17 cellular contexts compared by ENCODE assay signal in genomic region chr12:79710707-79711483, GRCh38.
"Had no signal": no experiment of that assay in that cellular context is flagged by ENCODE, and none has a peak within 500 bp of the region (broad histone marks: within the 10 kb centered on the region; RNA-seq: fewer than 3 reads in every experiment).

No MANE protein-coding gene starts in this region.

- H3K4me3 Mint-ChIP-seq: activated CD8-positive, alpha-beta T cell treated with anti-CD3 and anti-CD28 coated beads, Interleukin-2, amount 10 ng/mL, durations not matched to agents 7 days and 5 days; neural crest cell; T-cell had no signal

- H3K36me3 ChIP-seq: cardiac muscle cell, gastroesophageal sphincter, pancreas, uterus had no signal

- ATAC-seq: activated CD8-positive, alpha-beta T cell treated with anti-CD3 and anti-CD28 coated beads, Interleukin-2, amount 10 ng/mL, durations not matched to agents 7 days and 5 days; gastroesophageal sphincter; T-cell had no signal

- H3K27ac ChIP-seq: cardiac muscle cell, coronary artery, gastroesophageal sphincter, pancreas, SK-N-MC, uterus, VCaP had no signal

- H3K4me1 ChIP-seq: gastroesophageal sphincter, pancreas, uterus had no signal

- DNase-seq: activated CD4-positive, alpha-beta T cell treated with anti-CD3 and anti-CD28 coated beads for 4 hours; activated CD8-positive, alpha-beta memory T cell treated with anti-CD3 and anti-CD28 coated beads, Interleukin-2, amount 50 U/mL, for 48 hours; activated CD8-positive, alpha-beta T cell treated with anti-CD3 and anti-CD28 coated beads, Interleukin-2, amount 10 ng/mL, durations not matched to agents 7 days and 5 days; activated naive CD4-positive, alpha-beta T cell; effector CD8-positive, alpha-beta T cell; stimulated activated CD4-positive, alpha-beta T cell treated with anti-CD3 and anti-CD28 coated beads, Interleukin-1b, Interleukin-23, amount 100 ng/mL, for 48 hours; stimulated activated naive CD4-positive, alpha-beta T cell; T-cell; uterus had no signal

- FAIRE-seq: astrocyte, pancreas had no signal

- H3K36me3 Mint-ChIP-seq: T-cell had no signal

- H3K4me1 Mint-ChIP-seq: neural crest cell, T-cell had no signal

- H3K4me3 ChIP-seq: cardiac muscle cell, coronary artery, pancreas, SK-N-MC, uterus had no signal

- H3K27ac Mint-ChIP-seq: activated CD8-positive, alpha-beta T cell treated with anti-CD3 and anti-CD28 coated beads, Interleukin-2, amount 10 ng/mL, durations not matched to agents 7 days and 5 days; T-cell had no signal

- H3K9me3 Mint-ChIP-seq: neural crest cell, T-cell had no signal

- H3K9me3 ChIP-seq: gastroesophageal sphincter, pancreas, uterus had no signal

- H3K27me3 ChIP-seq: cardiac muscle cell, pancreas, uterus had no signal
